Comparison of ENCODE assay signal across 8 cellular contexts in the genomic region with DNA sequence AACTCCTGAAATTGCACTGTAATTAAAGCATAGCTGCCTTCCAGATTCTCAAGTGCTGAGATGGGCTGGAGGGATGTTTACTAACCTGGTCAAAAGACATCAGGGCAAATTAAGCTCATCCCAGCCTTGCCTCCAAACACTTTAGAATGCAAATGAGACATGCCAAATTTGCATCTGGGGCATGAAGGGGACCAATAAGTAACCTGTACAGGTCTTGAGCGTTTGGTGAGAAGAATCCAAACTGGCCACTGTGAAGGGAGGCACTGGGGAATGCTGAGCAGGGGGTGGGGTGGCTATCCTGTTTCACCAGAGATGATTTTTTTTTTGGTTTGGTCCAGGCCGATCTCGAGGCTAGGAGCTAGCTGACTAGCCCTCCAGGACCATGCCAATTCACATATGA. TPM values are rescaled to one million over a fixed set of nuclear protein-coding genes. Genes with fewer than 3 reads are reported as not detected.
DNase-seq lines count a peak whose midpoint lies in the region; ATAC-seq and TF ChIP-seq lines count a peak whose summit lies in the region.

No MANE protein-coding gene starts in this region.

- ATAC-seq in heart right ventricle (peak in 5 of 8 donors; percentile 10 to 61 (median 20)), Right ventricle myocardium superior (ENCODE audit: poor library complexity) (no peak), HG03060 (IDR thresholded peaks at IDR 0.05; ENCODE audit: low read depth, unreplicated experiment) (peak; percentile 38)

- POLR2A ChIA-PET in PC-9 (lab: Charles Lee; ENCODE audit: unreplicated experiment) = interaction anchor here (0.6 kb wide), 1 partner anchor 10 kb away, joined by 3 read pairs; no protein-coding TSS in a partner anchor

- H3K27me3 ChIP-seq in heart right ventricle (peaks cover 0 to 4% (median 0%) of the 10 kb centered on the region in 7 donors), SJCRH30 (no peaks in the 10 kb centered on the region), neural progenitor cell (no peaks in the 10 kb centered on the region), Karpas-422 (ENCODE audit: low read length) (no peaks in the 10 kb centered on the region), PC-9 (ENCODE audit: insufficient read depth, low read depth) (peaks cover 76% of the 10 kb centered on the region)

- peak overlapping the region; percentile 44 for H3K4me3 Mint-ChIP-seq in neural progenitor cell

- H3K4me2 ChIP-seq in neural progenitor cell = peak overlapping the region; percentile 68
- H3K4me2 ChIP-seq in Karpas-422 (ENCODE audit: low read depth, low read length, poor library complexity, severe bottlenecking) = no peak overlapping the region
- H3K4me2 ChIP-seq in PC-9 = no peak overlapping the region

- H3K4me3 ChIP-seq in heart right ventricle (peak overlapping the region in 4 of 10 donors; percentile 20 to 39 (median 28)), SJCRH30 (peak overlapping the region; percentile 42), neural progenitor cell (peak overlapping the region; percentile 20), Karpas-422 (ENCODE audit: low read length) (no peak overlapping the region), PC-9 (no peak overlapping the region)

- no peaks in the 10 kb centered on the region for H3K36me3 Mint-ChIP-seq in neural progenitor cell

- peaks cover 54% of the 10 kb centered on the region for H3F3A ChIP-seq in neural progenitor cell (ENCODE audit: low read depth)
- no peaks in the 10 kb centered on the region for H3F3A ChIP-seq in PC-9 (ENCODE audit: insufficient read depth, low read depth)

- TF ChIP-seq CTCF in heart right ventricle (IDR thresholded peaks at IDR 0.05) (no peak), neural progenitor cell (IDR thresholded peaks at IDR 0.05) (no peak), PC-9 (conservative IDR thresholded peaks at IDR 0.05) (no peak)

- H3K9me3 ChIP-seq in heart right ventricle (no peaks in the 10 kb centered on the region), SJCRH30 (replicated peaks) (no peaks in the 10 kb centered on the region), neural progenitor cell (ENCODE audit: low read depth) (no peaks in the 10 kb centered on the region), Karpas-422 (ENCODE audit: low read length) (no peaks in the 10 kb centered on the region), PC-9 (ENCODE audit: insufficient read depth, low read depth) (no peaks in the 10 kb centered on the region)

- intact Hi-C loops in heart right ventricle (cut with DNase I) = loop anchor here in 1 of 10 donors (5.0 kb wide), 1 partner anchor 50 kb away; no protein-coding TSS in a partner anchor
- intact Hi-C loops in Right ventricle myocardium superior (cut with DNase I) = loop anchor here (10.0 kb wide), 2 partner anchors 63 to 107 kb away; a partner anchor contains a TSS
- intact Hi-C loops in PC-9 (cut with micrococcal nuclease; ENCODE audit: unreplicated experiment) = no loop called here

- no peak for DNase-seq in heart right ventricle
- no peak for DNase-seq in Right ventricle myocardium superior
- DNase-seq in SJCRH30 = peak in 1 of 2 experiments; percentile 77
- peak; percentile 50 for DNase-seq in neural progenitor cell (ENCODE audit: low spot score)
- no peak for DNase-seq in Karpas-422
- no peak for DNase-seq in PC-9
- no peak for DNase-seq in NOMO-1 treated with DMSO at 0.1 percent for 48 hours (lab: John Stamatoyannopoulos, UW; ENCODE audit: unreplicated experiment)

- no TSS peak for BruUV-seq in PC-9 (replicated peaks; lab: Mats Ljungman, UMichigan)

- CTCF ChIA-PET in PC-9 (lab: Charles Lee) = no interaction called here

- no peaks in the 10 kb centered on the region for H3K36me3 ChIP-seq in heart right ventricle
- no peaks in the 10 kb centered on the region for H3K36me3 ChIP-seq in SJCRH30
- no peaks in the 10 kb centered on the region for H3K36me3 ChIP-seq in neural progenitor cell
- no peaks in the 10 kb centered on the region for H3K36me3 ChIP-seq in Karpas-422 (ENCODE audit: insufficient read depth, low read length)
- H3K36me3 ChIP-seq in PC-9 (ENCODE audit: low read depth) = no peaks in the 10 kb centered on the region

- peak overlapping the region; percentile 58 for H2AFZ ChIP-seq in neural progenitor cell (replicated peaks)
- H2AFZ ChIP-seq in Karpas-422 (ENCODE audit: low read length) = no peak overlapping the region
- H2AFZ ChIP-seq in PC-9 = no peak overlapping the region

- peak overlapping the region; percentile 90 for H3K27ac Mint-ChIP-seq in neural progenitor cell

- WGBS in heart right ventricle, 2 donors = 29 to 31% methylated on average over 3 of the region's 3 CpGs

- peaks cover 0 to 21% (median 8%) of the 10 kb centered on the region in 9 donors for H3K4me1 ChIP-seq in heart right ventricle
- peaks cover 21% of the 10 kb centered on the region for H3K4me1 ChIP-seq in SJCRH30
- H3K4me1 ChIP-seq in neural progenitor cell = peaks cover 44% of the 10 kb centered on the region
- peaks cover 13% of the 10 kb centered on the region for H3K4me1 ChIP-seq in Karpas-422 (ENCODE audit: low read length)
- no peaks in the 10 kb centered on the region for H3K4me1 ChIP-seq in PC-9 (replicated peaks; ENCODE audit: insufficient read depth)

- H3K79me2 ChIP-seq in neural progenitor cell (ENCODE audit: low read depth) = no peaks in the 10 kb centered on the region
- H3K79me2 ChIP-seq in Karpas-422 (ENCODE audit: low read length) = no peaks in the 10 kb centered on the region
- H3K79me2 ChIP-seq in PC-9 (ENCODE audit: low read depth) = no peaks in the 10 kb centered on the region

- H3K9me2 ChIP-seq in Karpas-422 (replicated peaks; ENCODE audit: insufficient read depth, low read length) (no peaks in the 10 kb centered on the region), PC-9 (ENCODE audit: insufficient read depth) (no peaks in the 10 kb centered on the region)

- no peaks in the 10 kb centered on the region for H4K20me1 ChIP-seq in neural progenitor cell (ENCODE audit: low read depth)
- no peaks in the 10 kb centered on the region for H4K20me1 ChIP-seq in Karpas-422 (ENCODE audit: insufficient read depth, low read depth, low read length)
- H4K20me1 ChIP-seq in PC-9 (ENCODE audit: insufficient read depth) = no peaks in the 10 kb centered on the region

- H3K27me3 Mint-ChIP-seq in neural progenitor cell (ENCODE audit: insufficient read depth, low read depth) = peaks cover 8% of the 10 kb centered on the region

- H3K9ac ChIP-seq in neural progenitor cell (no peak overlapping the region), Karpas-422 (ENCODE audit: low read length) (no peak overlapping the region)

- peaks cover 45% of the 10 kb centered on the region for H3K4me1 Mint-ChIP-seq in neural progenitor cell

- H3K27ac ChIP-seq in heart right ventricle (peak overlapping the region in 8 of 10 donors; percentile 8 to 70 (median 46)), SJCRH30 (peak overlapping the region; percentile 92), neural progenitor cell (peak overlapping the region; percentile 31), Karpas-422 (ENCODE audit: low read length) (no peak overlapping the region), PC-9 (no peak overlapping the region)

- H3K9me3 Mint-ChIP-seq in neural progenitor cell = no peaks in the 10 kb centered on the region

RNA-seq across cellular contexts. Expression of a gene that starts 38.3 kb away (rescaled TPM):
- 100 to 1,000 TPM in 3 of 10 donors, 10 to 100 TPM in 7; 18.1 to 126 (median 78.2) TPM for total RNA-seq in heart right ventricle
- polyA plus RNA-seq in heart right ventricle = 10 to 100 TPM; 11.0 to 11.8 TPM
- total RNA-seq in Right ventricle myocardium superior = 40.1 TPM
- total RNA-seq in SJCRH30 (2014; rRNA removed; shearing (Covaris generic)) = 0.10 and 0.28 TPM in 2 replicates
- total RNA-seq in neural progenitor cell (ENCODE audit: low replicate concordance) = 30.1 and 49.9 TPM in 2 replicates
- 38.5 and 43.6 TPM in 2 replicates for total RNA-seq in Karpas-422 (2014; rRNA removed; shearing (Covaris generic); ENCODE audit: low replicate concordance)
- not detected in 2 replicates for total RNA-seq in PC-9 (2021)

Comparison
In these comparisons a context has a peak if more than half of its experiments do, and no peak if none do; other contexts are left out.
1. H3K27ac ChIP-seq: peak in heart right ventricle (8 of 10), SJCRH30 (single experiment) and neural progenitor cell (single experiment); none in Karpas-422 (single experiment) and PC-9 (single experiment).
2. H3K4me3 ChIP-seq: peak in SJCRH30 (single experiment) and neural progenitor cell (single experiment); none in Karpas-422 (single experiment) and PC-9 (single experiment).
3. RNA of a gene that starts 38.3 kb away (total RNA-seq): 18.1 to 126 TPM in heart right ventricle, 40.1 TPM in Right ventricle myocardium superior (single experiment), 38.5 to 43.6 TPM in Karpas-422 and 30.1 to 49.9 TPM in neural progenitor cell; 0.10 to 0.28 TPM in SJCRH30 and not detected in PC-9; every median in the first group is over 10 times any median in the second.